Comparison of ENCODE assay signal across 8 cellular contexts in genomic region chr17:43171761-43172487, GRCh38. TPM values are rescaled to one million over a fixed set of nuclear protein-coding genes. Genes with fewer than 3 reads are reported as not detected.
DNase-seq lines count a peak whose midpoint lies in the region; ATAC-seq and TF ChIP-seq lines count a peak whose summit lies in the region.

No MANE protein-coding gene starts in this region.

- H3K27me3 ChIP-seq in Peyer's patch (no peaks in the 10 kb centered on the region), left lung (no peaks in the 10 kb centered on the region)

- no peak overlapping the region for H3K27ac Mint-ChIP-seq in Calu3 (ENCODE audit: unreplicated experiment)

- no peak for TF ChIP-seq POLR2A in Peyer's patch (IDR thresholded peaks at IDR 0.05)

- H3K36me3 ChIP-seq in Peyer's patch (peaks cover 0 to 3% (median 0%) of the 10 kb centered on the region in 3 donors), left lung (peaks cover 0 to 13% of the 10 kb centered on the region in 2 donors)

- H3K9me3 ChIP-seq in Peyer's patch = no peaks in the 10 kb centered on the region
- H3K9me3 ChIP-seq in left lung = no peaks in the 10 kb centered on the region

- H3K4me1 ChIP-seq in Peyer's patch (peaks cover 0 to 64% (median 6%) of the 10 kb centered on the region in 4 donors), left lung (peaks cover 17 to 72% of the 10 kb centered on the region in 2 donors)

- H3K27ac ChIP-seq in Peyer's patch (peak overlapping the region; percentile 79 to 98 (median 98)), caudate nucleus (ENCODE audit: low read depth, low read length) (peak overlapping the region; percentile 98), left lung (peak overlapping the region; percentile 97 to 99), temporal lobe (ENCODE audit: low read depth, low read length) (peak overlapping the region; percentile 98)

- DNase-seq in Calu3 (peak; percentile 73), HK-2 (ENCODE audit: unreplicated experiment) (peak; percentile 51), Peyer's patch (peak in 1 of 3 donors; percentile 61), caudate nucleus (lab: John Stamatoyannopoulos, UW) (peak in 5 of 61 donors; percentile 6 to 36 (median 12)), left lung (no peak), occipital lobe (lab: John Stamatoyannopoulos, UW) (no peak)

- TF ChIP-seq CTCF in Calu3 (IDR thresholded peaks at IDR 0.05; ENCODE audit: unreplicated experiment) (peak; percentile 42), Peyer's patch (IDR thresholded peaks at IDR 0.05) (peak in 3 of 6 experiments; percentile 27 to 46 (median 33)), left lung (IDR thresholded peaks at IDR 0.05) (no peak)

- H3K4me3 Mint-ChIP-seq in Calu3 (ENCODE audit: low read depth, unreplicated experiment) = no peak overlapping the region

- CTCF ChIA-PET in Calu3 (lab: Charles Lee) = interaction anchor here (0.6 to 1.8 kb wide), 12 partner anchors 27 to 636 kb away, joined by 3 to 15 read pairs (median 4); partner anchors contain the start of genes ARL4D, BRCA1, NAGLU and RPL27

- no peaks in the 10 kb centered on the region for H3K27me3 Mint-ChIP-seq in Calu3 (ENCODE audit: unreplicated experiment)

- TSS peak; percentile 85 for BruUV-seq in Calu3 (replicated peaks; lab: Mats Ljungman, UMichigan)

- intact Hi-C loops in Calu3 (cut with micrococcal nuclease; ENCODE audit: unreplicated experiment) (loop anchor here (2.0 to 5.0 kb wide), 2 partner anchors 43 to 150 kb away; partner anchors contain the start of gene VAT1), left lung (cut with DNase I) (no loop called here)

- H3K4me1 Mint-ChIP-seq in Calu3 (ENCODE audit: low read depth, unreplicated experiment) = peaks cover 31% of the 10 kb centered on the region

- H3K4me3 ChIP-seq in Peyer's patch (peak overlapping the region; percentile 48 to 84 (median 60)), left lung (peak overlapping the region; percentile 63 to 80)

- H3K9me3 Mint-ChIP-seq in Calu3 (ENCODE audit: low read depth, unreplicated experiment) = no peaks in the 10 kb centered on the region

- ATAC-seq in left lung (peak; percentile 2), HG03460 (IDR thresholded peaks at IDR 0.05; ENCODE audit: unreplicated experiment) (no peak)

- H3K36me3 Mint-ChIP-seq in Calu3 (ENCODE audit: insufficient read depth, unreplicated experiment) = peaks cover 29% of the 10 kb centered on the region

RNA-seq across cellular contexts. Expression of gene NBR1, which starts 0.9 kb away (rescaled TPM):
- total RNA-seq in Calu3 (2022) = 89.0 and 101 TPM in 2 replicates
- total RNA-seq in Peyer's patch = 100 to 1,000 TPM; 102 to 139 (median 127) TPM
- total RNA-seq in left lung = 10 to 100 TPM; 62.4 to 78.2 TPM
- 53.4 TPM for total RNA-seq in temporal lobe
- 64.3 TPM for total RNA-seq in occipital lobe

RNA-seq across cellular contexts. Expression of gene TMEM106A, which starts 39.8 kb away (rescaled TPM):
- total RNA-seq in Calu3 (2022) (3.4 and 5.2 TPM in 2 replicates), Peyer's patch (10 to 100 TPM in 3 of 4 donors, 1 to 10 TPM in 1; 7.1 to 54.5 (median 15.3) TPM), left lung (10 to 100 TPM; 14.4 to 26.8 TPM), temporal lobe (0.25 TPM), occipital lobe (0.62 TPM)

RNA-seq across cellular contexts. Expression of gene BRCA1, which starts 46.8 kb away (rescaled TPM):
- total RNA-seq in Calu3 (2022) (62.7 and 67.1 TPM in 2 replicates), Peyer's patch (10 to 100 TPM in 3 of 4 donors, 1 to 10 TPM in 1; 9.0 to 38.0 (median 14.2) TPM), left lung (10 to 100 TPM; 10.3 to 17.7 TPM), temporal lobe (5.7 TPM), occipital lobe (6.4 TPM)

RNA-seq across cellular contexts. Expression of gene CCDC200, which starts 56.5 kb away (rescaled TPM):
- total RNA-seq in Calu3 (2022) = not detected in 2 replicates
- 1 to 10 TPM in 1 of 4 donors, not detected in 3; 1.5 TPM for total RNA-seq in Peyer's patch
- under 1 TPM in 1 of 2 donors, not detected in 1; 0.37 TPM for total RNA-seq in left lung
- total RNA-seq in temporal lobe = not detected
- total RNA-seq in occipital lobe = not detected

Comparison
In these comparisons a context has a peak if more than half of its experiments do, and no peak if none do; other contexts are left out.
1. DNase-seq: peak in Calu3 (single experiment) and HK-2 (single experiment); none in left lung (0 of 2) and occipital lobe (single experiment).
2. Peak in every context shown above with its lines, with median percentiles within 50 percentile points of each other: H3K27ac ChIP-seq.